Comparison of ENCODE assay signal across 9 cellular contexts in genomic region chr1:117826551-117827078, GRCh38.
DNase-seq lines count a peak whose midpoint lies in the region; ATAC-seq and TF ChIP-seq lines count a peak whose summit lies in the region.
"Had no signal": no experiment of that assay in that cellular context is flagged by ENCODE, and none has a peak within 500 bp of the region (broad histone marks: within the 10 kb centered on the region; RNA-seq: fewer than 3 reads in every experiment).

No MANE protein-coding gene starts in this region.

- RAD21 ChIA-PET in HCT116 (lab: Charles Lee; ENCODE audit: low non-redundant PET in 1 of 2, low total read pairs in 2 of 2, uncharacterized antibody in 2 of 2, unreplicated experiment in 2 of 2) = no interaction called here

- H3K36me3 ChIP-seq in HCT116 (ENCODE audit: control insufficient read depth in 1 of 2, insufficient read depth in 2 of 2, low read length in 2 of 2) = no peaks in the 10 kb centered on the region
- no peaks in the 10 kb centered on the region for H3K36me3 ChIP-seq in heart left ventricle
- H3K36me3 ChIP-seq in CD4-positive, alpha-beta memory T cell (ENCODE audit: insufficient read depth, low read length) = no peaks in the 10 kb centered on the region

- TF ChIP-seq POLR2A in HCT116 (IDR thresholded peaks at IDR 0.05; ENCODE audit: borderline replicate concordance, extremely low read depth, insufficient read depth, insufficient read length) (no peak), heart left ventricle (IDR thresholded peaks at IDR 0.05) (no peak)

- TF ChIP-seq RAD21 in HCT116 (IDR thresholded peaks at IDR 0.05; ENCODE audit: low read depth) = no peak

- CTCF ChIA-PET in HCT116 (lab: Charles Lee) = no interaction called here
- CTCF ChIA-PET in CD4-positive, alpha-beta memory T cell (lab: Charles Lee; ENCODE audit: partially characterized antibody) = no interaction called here

- no peaks in the 10 kb centered on the region for H3K9me2 ChIP-seq in HCT116 (ENCODE audit: insufficient read depth)

- peak; percentile 82 for ATAC-seq in HCT116
- ATAC-seq in heart left ventricle = peak in 3 of 4 donors; percentile 36 to 77 (median 76)
- ATAC-seq in stimulated activated effector memory CD8-positive, alpha-beta T cell treated with anti-CD3 and anti-CD28 coated beads, Interleukin-12 subunit alpha, Interleukin-12 subunit beta, amount 100 ng/mL, for 72 hours = peak; percentile 70
- no peak for ATAC-seq in HG03280 (IDR thresholded peaks at IDR 0.05; ENCODE audit: unreplicated experiment)

- H3K27me3 ChIP-seq in HCT116 (ENCODE audit: insufficient read depth, low read length) (no peaks in the 10 kb centered on the region), heart left ventricle (no peaks in the 10 kb centered on the region)
- H3K27me3 ChIP-seq in CD4-positive, alpha-beta memory T cell (ENCODE audit: insufficient read depth, low read length) = no peaks in the 10 kb centered on the region

- no TSS peak for BruUV-seq in HCT116 (replicated peaks; lab: Mats Ljungman, UMichigan)

- H3K4me1 ChIP-seq in HCT116 (ENCODE audit: control insufficient read depth in 1 of 2, insufficient read depth in 2 of 2, low read length in 2 of 2) = peaks cover 2 to 24% of the 10 kb centered on the region in 2 experiments; a peak in 2 of 4 replicates
- H3K4me1 ChIP-seq in heart left ventricle = peaks cover 0 to 62% (median 10%) of the 10 kb centered on the region in 12 donors
- no peaks in the 10 kb centered on the region for H3K4me1 ChIP-seq in CD4-positive, alpha-beta memory T cell (ENCODE audit: insufficient read depth, low read length)

- no peaks in the 10 kb centered on the region for H3K9me3 ChIP-seq in HCT116 (ENCODE audit: control insufficient read depth in 1 of 2, insufficient read depth in 1 of 2, low read depth in 1 of 2, low read length in 2 of 2)
- H3K9me3 ChIP-seq in heart left ventricle = peaks cover 0 to 7% (median 0%) of the 10 kb centered on the region in 12 donors
- H3K9me3 ChIP-seq in CD4-positive, alpha-beta memory T cell (ENCODE audit: control insufficient read depth in 1 of 2, low read length in 2 of 2) = no peaks in the 10 kb centered on the region

- H3K27ac ChIP-seq in HCT116 (ENCODE audit: low read depth, low read length) (no peak overlapping the region), heart left ventricle (peak overlapping the region in 4 of 12 donors; percentile 33 to 58 (median 46))
- H3K27ac ChIP-seq in CD4-positive, alpha-beta memory T cell (ENCODE audit: low read depth, low read length) = no peak overlapping the region

- no peak overlapping the region for H3K27ac Mint-ChIP-seq in stimulated activated effector memory CD8-positive, alpha-beta T cell treated with anti-CD3 and anti-CD28 coated beads, Interleukin-12 subunit alpha, Interleukin-12 subunit beta, amount 100 ng/mL, for 72 hours
- no peak overlapping the region for H3K27ac Mint-ChIP-seq in CD4-positive, alpha-beta memory T cell

- intact Hi-C loops in HCT116 (cut with micrococcal nuclease) (no loop called here), heart left ventricle (cut with DNase I) (no loop called here)
- intact Hi-C loops in CD4-positive, alpha-beta memory T cell (cut with micrococcal nuclease) = no loop called here

- H3K9ac ChIP-seq in HCT116 (ENCODE audit: low read length) = no peak overlapping the region

- H3K4me1 Mint-ChIP-seq in stimulated activated effector memory CD8-positive, alpha-beta T cell treated with anti-CD3 and anti-CD28 coated beads, Interleukin-12 subunit alpha, Interleukin-12 subunit beta, amount 100 ng/mL, for 72 hours = no peaks in the 10 kb centered on the region
- no peaks in the 10 kb centered on the region for H3K4me1 Mint-ChIP-seq in CD4-positive, alpha-beta memory T cell

- H3K4me3 Mint-ChIP-seq in stimulated activated effector memory CD8-positive, alpha-beta T cell treated with anti-CD3 and anti-CD28 coated beads, Interleukin-12 subunit alpha, Interleukin-12 subunit beta, amount 100 ng/mL, for 72 hours = no peak overlapping the region
- H3K4me3 Mint-ChIP-seq in CD4-positive, alpha-beta memory T cell = no peak overlapping the region
- H3K4me3 Mint-ChIP-seq: activated T-cell treated with anti-CD3 and anti-CD28 coated beads, Interleukin-2, amount 50 U/mL, for 4 hours had no signal

- H4K20me1 ChIP-seq in HCT116 (ENCODE audit: insufficient read depth) = no peaks in the 10 kb centered on the region

- H3K4me3 ChIP-seq in HCT116 (replicated peaks in 1 of 2; ENCODE audit: low read depth in 1 of 2, low read length in 2 of 2) (no peak overlapping the region), heart left ventricle (no peak overlapping the region)
- H3K4me3 ChIP-seq in CD4-positive, alpha-beta memory T cell (ENCODE audit: low read length in 2 of 2) = no peak overlapping the region

- POLR2A ChIA-PET in HCT116 (lab: Charles Lee) = no interaction called here
- POLR2A ChIA-PET in CD4-positive, alpha-beta memory T cell (lab: Charles Lee; ENCODE audit: partially characterized antibody) = no interaction called here

- H3K9me3 Mint-ChIP-seq in stimulated activated effector memory CD8-positive, alpha-beta T cell treated with anti-CD3 and anti-CD28 coated beads, Interleukin-12 subunit alpha, Interleukin-12 subunit beta, amount 100 ng/mL, for 72 hours = peaks cover 4% of the 10 kb centered on the region
- H3K9me3 Mint-ChIP-seq in CD4-positive, alpha-beta memory T cell = peaks cover 0 to 22% (median 9%) of the 10 kb centered on the region in 8 donors

- DNase-seq in HCT116 (ENCODE audit: low read depth, low spot score) (peak; percentile 19), T1000 (lab: John Stamatoyannopoulos, UW) (peak; percentile 32), heart left ventricle (peak in 4 of 5 donors; percentile 26 to 73 (median 50)), NCI-H1105 treated with DMSO at 0.1 percent for 48 hours (lab: John Stamatoyannopoulos, UW) (no peak), NCI-H1930 (lab: John Stamatoyannopoulos, UW) (no peak)
- no peak for DNase-seq in stimulated activated effector memory CD8-positive, alpha-beta T cell treated with anti-CD3 and anti-CD28 coated beads, Interleukin-12 subunit alpha, Interleukin-12 subunit beta, amount 100 ng/mL, for 72 hours (ENCODE audit: low spot score in 2 of 2)
- no peak for DNase-seq in CD4-positive, alpha-beta memory T cell
- DNase-seq: activated T-cell treated with anti-CD3 and anti-CD28 coated beads, Interleukin-2, amount 50 U/mL, for 4 hours had no signal

- H3K4me2 ChIP-seq in HCT116 (ENCODE audit: low read length) = peak overlapping the region; percentile 50

- no peaks in the 10 kb centered on the region for H3K79me2 ChIP-seq in HCT116 (ENCODE audit: insufficient read depth, low read length)

- no peak overlapping the region for H2AFZ ChIP-seq in HCT116 (ENCODE audit: low read depth, low read length, poor library complexity, severe bottlenecking)

- H3K27me3 Mint-ChIP-seq in CD4-positive, alpha-beta memory T cell = peaks cover 8 to 23% of the 10 kb centered on the region in 2 donors

- TF ChIP-seq CTCF in HCT116 (IDR thresholded peaks at IDR 0.05 in 2 of 3, conservative IDR thresholded peaks at IDR 0.05 in 1 of 3; ENCODE audit: borderline replicate concordance in 1 of 3, insufficient read depth in 1 of 3, low read depth in 2 of 3, low read length in 2 of 3) (no peak), heart left ventricle (IDR thresholded peaks at IDR 0.05) (no peak)

- WGBS in heart left ventricle, 4 donors = 68 to 83% (median 74%) methylated on average over 1 of the region's 1 CpG

- H3K36me3 Mint-ChIP-seq in stimulated activated effector memory CD8-positive, alpha-beta T cell treated with anti-CD3 and anti-CD28 coated beads, Interleukin-12 subunit alpha, Interleukin-12 subunit beta, amount 100 ng/mL, for 72 hours = no peaks in the 10 kb centered on the region
- no peaks in the 10 kb centered on the region for H3K36me3 Mint-ChIP-seq in CD4-positive, alpha-beta memory T cell

TF ChIP-seq in HCT116, 20 proteins besides CTCF, POLR2A, EP300 and RAD21 (continues in another document):
- TF ChIP-seq EZH2 (IDR thresholded peaks at IDR 0.05) = no peak
- TF ChIP-seq ZFX (IDR thresholded peaks at IDR 0.05) = no peak
- peak; percentile 88 for TF ChIP-seq FOSL1 (IDR thresholded peaks at IDR 0.05; ENCODE audit: low read depth)
- no peak for TF ChIP-seq ELF1 (IDR thresholded peaks at IDR 0.05; ENCODE audit: borderline replicate concordance, low read depth)
- no peak for TF ChIP-seq ZNF274 (IDR thresholded peaks at IDR 0.05; ENCODE audit: low read depth, low read length)
- no peak for TF ChIP-seq ZBTB33 (IDR thresholded peaks at IDR 0.05; ENCODE audit: extremely low read depth, insufficient replicate concordance, low read length)
- no peak for TF ChIP-seq TCF7L2 (IDR thresholded peaks at IDR 0.05; ENCODE audit: borderline replicate concordance, extremely low read depth, insufficient read depth, insufficient read length)
- TF ChIP-seq JUND (IDR thresholded peaks at IDR 0.05) = peak; percentile 59
- no peak for TF ChIP-seq EZH2phosphoT487 (IDR thresholded peaks at IDR 0.05; ENCODE audit: borderline replicate concordance)

Comparison
In these comparisons a context has a peak if more than half of its experiments do, and no peak if none do; other contexts are left out.
1. DNase-seq: peak in HCT116 (single experiment), T1000 (single experiment) and heart left ventricle (4 of 5); none in stimulated activated effector memory CD8-positive, alpha-beta T cell treated with anti-CD3 and anti-CD28 coated beads, Interleukin-12 subunit alpha, Interleukin-12 subunit beta, amount 100 ng/mL, for 72 hours (0 of 2), NCI-H1105 treated with DMSO at 0.1 percent for 48 hours (single experiment), NCI-H1930 (0 of 2) and CD4-positive, alpha-beta memory T cell (0 of 5).